ENCODE assay signal across 17 cellular contexts in the genomic region with DNA sequence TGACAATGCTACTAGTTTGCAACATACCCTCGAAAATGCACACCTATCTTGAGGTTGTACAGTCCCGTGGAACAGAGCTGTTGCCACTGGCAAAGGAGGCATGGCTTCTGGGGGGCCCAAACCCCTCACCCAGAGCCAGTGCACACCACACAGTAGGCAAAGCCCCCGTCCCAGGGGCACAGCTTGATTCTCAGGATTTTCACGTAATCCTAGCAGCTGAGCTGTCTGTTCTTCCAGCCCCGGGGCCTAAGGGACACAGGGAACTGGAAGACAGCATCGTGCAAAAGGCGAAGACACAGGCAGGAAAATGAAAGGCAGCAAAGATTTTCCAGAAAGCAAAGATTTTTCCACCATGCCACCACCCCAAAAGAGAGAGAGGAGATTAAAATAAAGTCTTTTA.
DNase-seq lines count a peak whose midpoint lies in the region; ATAC-seq and TF ChIP-seq lines count a peak whose summit lies in the region.
"Had no signal": no experiment of that assay in that cellular context is flagged by ENCODE, and none has a peak within 500 bp of the region (broad histone marks: within the 10 kb centered on the region; RNA-seq: fewer than 3 reads in every experiment).

No MANE protein-coding gene starts in this region.

- H3K27me3 ChIP-seq in WERI-Rb-1 (ENCODE audit: insufficient read depth, low read depth, severe bottlenecking), result no peaks in the 10 kb centered on the region
- H3K27me3 ChIP-seq: SJSA1 had no signal

- H3K36me3 ChIP-seq in WERI-Rb-1, result no peaks in the 10 kb centered on the region
- H3K36me3 ChIP-seq: SJSA1 had no signal

- no peak overlapping the region for H3K4me3 ChIP-seq in WERI-Rb-1 (ENCODE audit: low read depth, low read length)
- H3K4me3 ChIP-seq: SJSA1 had no signal

- no peak for TF ChIP-seq CTCF in WERI-Rb-1 (IDR thresholded peaks at IDR 0.05; ENCODE audit: low read depth, low read length)

- peak; percentile 20 for DNase-seq in activated CD8-positive, alpha-beta memory T cell treated with anti-CD3 and anti-CD28 coated beads, Interleukin-2, amount 50 U/mL, for 48 hours
- DNase-seq in activated CD8-positive, alpha-beta memory T cell treated with anti-CD3 and anti-CD28 coated beads, Interleukin-2, amount 50 U/mL, for 4 hours, result no peak
- no peak for DNase-seq in WERI-Rb-1
- peak; percentile 21 for DNase-seq in left lobe of liver (ENCODE audit: low spot score)
- DNase-seq in activated CD4-positive, alpha-beta T cell treated with anti-CD3 and anti-CD28 coated beads for 48 hours, result no peak
- DNase-seq: EL, GF-D8, Kasumi-1, NCI-H1417 treated with DMSO at 0.1 percent for 48 hours, NCI-H187, NCI-H446 treated with DMSO at 0.1 percent for 48 hours, NCI-H526 treated with DMSO at 0.1 percent for 48 hours, OCI-M1 had no signal

- H3K9me3 ChIP-seq in WERI-Rb-1 (ENCODE audit: severe bottlenecking), result no peaks in the 10 kb centered on the region
- H3K9me3 ChIP-seq: SJSA1 had no signal

- H3K27ac ChIP-seq in WERI-Rb-1 (peak overlapping the region; percentile 36; the same call in 1 of the 2 replicates), temporal lobe (ENCODE audit: low read depth, low read length) (peak overlapping the region; percentile 9)
- H3K27ac ChIP-seq: C4-2B, SJSA1 had no signal

- ATAC-seq in left lobe of liver (no peak), HG02623 (IDR thresholded peaks at IDR 0.05; ENCODE audit: unreplicated experiment) (no peak)

Comparison
In these comparisons a context has a peak if more than half of its experiments do, and no peak if none do; other contexts are left out.
1. DNase-seq: peak in activated CD8-positive, alpha-beta memory T cell treated with anti-CD3 and anti-CD28 coated beads, Interleukin-2, amount 50 U/mL, for 48 hours (single experiment) and left lobe of liver (single experiment); none in activated CD8-positive, alpha-beta memory T cell treated with anti-CD3 and anti-CD28 coated beads, Interleukin-2, amount 50 U/mL, for 4 hours (single experiment), WERI-Rb-1 (single experiment) and activated CD4-positive, alpha-beta T cell treated with anti-CD3 and anti-CD28 coated beads for 48 hours (single experiment).